9 cellular contexts compared by ENCODE assay signal in the genomic region with DNA sequence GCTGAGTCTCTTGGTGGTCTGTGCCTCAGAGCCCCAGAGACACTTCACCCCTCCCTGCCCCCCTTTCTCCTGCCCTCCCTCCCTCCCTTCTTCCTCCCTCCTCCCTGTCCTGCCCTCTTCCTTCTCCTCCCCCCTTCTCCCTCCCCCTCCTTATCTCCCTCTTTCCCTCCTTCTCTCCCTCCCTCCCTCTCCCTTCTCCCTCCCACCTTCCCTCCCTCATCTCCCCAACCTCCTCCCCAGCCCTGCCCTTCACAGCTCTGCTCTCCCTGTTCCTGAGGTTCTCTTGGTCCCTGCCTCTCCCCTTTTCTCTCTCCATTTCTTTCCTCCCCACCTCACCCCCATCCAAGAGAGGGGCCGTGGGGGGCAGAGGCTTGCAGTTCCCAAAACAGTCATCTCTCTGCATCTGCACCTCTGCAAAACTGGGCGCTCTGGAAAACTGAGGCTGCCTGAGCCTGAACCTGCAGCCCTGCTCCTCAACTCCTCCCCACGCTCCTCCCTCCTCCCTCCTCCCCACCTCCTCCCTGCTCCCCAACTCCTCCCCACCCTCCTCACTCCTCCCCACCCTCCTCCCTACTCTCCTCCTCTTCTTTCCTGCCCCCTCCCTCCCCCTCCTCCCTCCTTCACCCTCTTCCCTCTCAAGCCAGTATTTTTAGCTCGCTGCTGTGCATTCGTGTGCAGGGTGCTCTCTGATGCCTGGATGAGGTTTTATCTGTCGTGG.
DNase-seq lines count a peak whose midpoint lies in the region; ATAC-seq and TF ChIP-seq lines count a peak whose summit lies in the region.
"Had no signal": no experiment of that assay in that cellular context is flagged by ENCODE, and none has a peak within 500 bp of the region (broad histone marks: within the 10 kb centered on the region; RNA-seq: fewer than 3 reads in every experiment).

No MANE protein-coding gene starts in this region.

- DNase-seq in activated naive CD8-positive, alpha-beta T cell treated with anti-CD3 and anti-CD28 coated beads, Interleukin-2, amount 10 ng/mL, durations not matched to agents 7 days and 5 days, result no peak
- no peak for DNase-seq in activated naive CD8-positive, alpha-beta T cell treated with anti-CD3 and anti-CD28 coated beads for 36 hours
- DNase-seq in esophagus muscularis mucosa (ENCODE audit: extremely low spot score) (no peak), aorta (peak in 1 of 2 donors; percentile 70), inferior parietal cortex (ENCODE audit: extremely low spot score) (no peak), NCI-H2171 (lab: John Stamatoyannopoulos, UW) (no peak)
- DNase-seq in activated CD4-positive, alpha-beta T cell treated with anti-CD3 and anti-CD28 coated beads, Interleukin-2, amount 50 U/mL, for 48 hours, result no peak

- H3K9me3 Mint-ChIP-seq in activated naive CD8-positive, alpha-beta T cell treated with anti-CD3 and anti-CD28 coated beads, Interleukin-2, amount 10 ng/mL, durations not matched to agents 7 days and 5 days, result no peaks in the 10 kb centered on the region
- no peaks in the 10 kb centered on the region for H3K9me3 Mint-ChIP-seq in activated naive CD8-positive, alpha-beta T cell treated with anti-CD3 and anti-CD28 coated beads for 36 hours
- H3K9me3 Mint-ChIP-seq: stimulated activated naive CD8-positive, alpha-beta T cell treated with anti-CD3 and anti-CD28 coated beads, Interleukin-15, Interleukin-2, amounts not matched to agents 100 ng/mL and 50 ng/mL, for 24 hours had no signal

- no peak for ATAC-seq in activated naive CD8-positive, alpha-beta T cell treated with anti-CD3 and anti-CD28 coated beads, Interleukin-2, amount 10 ng/mL, durations not matched to agents 7 days and 5 days (ENCODE audit: low read depth)
- peak; percentile 34 for ATAC-seq in aorta (ENCODE audit: low FRiP score)

- H3K4me3 Mint-ChIP-seq in activated naive CD8-positive, alpha-beta T cell treated with anti-CD3 and anti-CD28 coated beads, Interleukin-2, amount 10 ng/mL, durations not matched to agents 7 days and 5 days, result no peak overlapping the region
- H3K4me3 Mint-ChIP-seq in activated naive CD8-positive, alpha-beta T cell treated with anti-CD3 and anti-CD28 coated beads for 36 hours, result no peak overlapping the region
- H3K4me3 Mint-ChIP-seq: stimulated activated naive CD8-positive, alpha-beta T cell treated with anti-CD3 and anti-CD28 coated beads, Interleukin-15, Interleukin-2, amounts not matched to agents 100 ng/mL and 50 ng/mL, for 24 hours had no signal

- H3K9ac ChIP-seq in muscle layer of colon (ENCODE audit: low read length), result peak overlapping the region; percentile 15

- H3K36me3 ChIP-seq in esophagus muscularis mucosa (no peaks in the 10 kb centered on the region), muscle layer of colon (ENCODE audit: insufficient read depth, low read length) (no peaks in the 10 kb centered on the region), aorta (ENCODE audit: control insufficient read depth in 1 of 2, insufficient read depth in 2 of 2, low read length in 1 of 2) (no peaks in the 10 kb centered on the region)

- H3K27me3 Mint-ChIP-seq in activated naive CD8-positive, alpha-beta T cell treated with anti-CD3 and anti-CD28 coated beads, Interleukin-2, amount 10 ng/mL, durations not matched to agents 7 days and 5 days, result peaks cover 2% of the 10 kb centered on the region
- H3K27me3 Mint-ChIP-seq in activated naive CD8-positive, alpha-beta T cell treated with anti-CD3 and anti-CD28 coated beads for 36 hours, result no peaks in the 10 kb centered on the region
- H3K27me3 Mint-ChIP-seq: stimulated activated naive CD8-positive, alpha-beta T cell treated with anti-CD3 and anti-CD28 coated beads, Interleukin-15, Interleukin-2, amounts not matched to agents 100 ng/mL and 50 ng/mL, for 24 hours had no signal

- no peak for TF ChIP-seq EP300 in esophagus muscularis mucosa (IDR thresholded peaks at IDR 0.05)

- TF ChIP-seq CTCF in esophagus muscularis mucosa (IDR thresholded peaks at IDR 0.05), result no peak

- H3K27ac Mint-ChIP-seq in activated naive CD8-positive, alpha-beta T cell treated with anti-CD3 and anti-CD28 coated beads, Interleukin-2, amount 10 ng/mL, durations not matched to agents 7 days and 5 days, result peak overlapping the region; percentile 38
- H3K27ac Mint-ChIP-seq in activated naive CD8-positive, alpha-beta T cell treated with anti-CD3 and anti-CD28 coated beads for 36 hours, result no peak overlapping the region
- H3K27ac Mint-ChIP-seq: stimulated activated naive CD8-positive, alpha-beta T cell treated with anti-CD3 and anti-CD28 coated beads, Interleukin-15, Interleukin-2, amounts not matched to agents 100 ng/mL and 50 ng/mL, for 24 hours had no signal

- WGBS in esophagus muscularis mucosa, result 66% methylated on average over 3 of the region's 6 CpGs
- WGBS in aorta, 2 donors, result 33 to 37% methylated on average over 6 of the region's 6 CpGs

- POLR2A ChIA-PET in activated naive CD8-positive, alpha-beta T cell treated with anti-CD3 and anti-CD28 coated beads, Interleukin-2, amount 10 ng/mL, durations not matched to agents 7 days and 5 days (lab: Charles Lee), result no interaction called here

- H3K27me3 ChIP-seq in esophagus muscularis mucosa (no peaks in the 10 kb centered on the region), muscle layer of colon (ENCODE audit: control insufficient read depth in 1 of 2, insufficient read depth in 2 of 2, low read length in 2 of 2) (no peaks in the 10 kb centered on the region), aorta (ENCODE audit: control insufficient read depth in 1 of 2, insufficient read depth in 2 of 2, low read length in 1 of 2) (no peaks in the 10 kb centered on the region)

- intact Hi-C loops in esophagus muscularis mucosa (cut with DNase I) (no loop called here), aorta (cut with DNase I) (no loop called here)

- H3K36me3 Mint-ChIP-seq in activated naive CD8-positive, alpha-beta T cell treated with anti-CD3 and anti-CD28 coated beads, Interleukin-2, amount 10 ng/mL, durations not matched to agents 7 days and 5 days, result no peaks in the 10 kb centered on the region
- no peaks in the 10 kb centered on the region for H3K36me3 Mint-ChIP-seq in activated naive CD8-positive, alpha-beta T cell treated with anti-CD3 and anti-CD28 coated beads for 36 hours

- no peaks in the 10 kb centered on the region for H3K9me3 ChIP-seq in esophagus muscularis mucosa
- no peaks in the 10 kb centered on the region for H3K9me3 ChIP-seq in muscle layer of colon (ENCODE audit: low read length)
- H3K9me3 ChIP-seq in aorta (ENCODE audit: control insufficient read depth, low read length), result no peaks in the 10 kb centered on the region

- TF ChIP-seq POLR2A in esophagus muscularis mucosa (IDR thresholded peaks at IDR 0.05; ENCODE audit: low read depth), result no peak

- H3K4me1 ChIP-seq in esophagus muscularis mucosa (peaks cover 17 to 53% (median 32%) of the 10 kb centered on the region in 4 donors), muscle layer of colon (ENCODE audit: insufficient read depth, low read length) (peaks cover 17% of the 10 kb centered on the region), aorta (ENCODE audit: control insufficient read depth in 1 of 2, insufficient read depth in 2 of 2, low read length in 2 of 2) (no peaks in the 10 kb centered on the region)

- H3K4me1 Mint-ChIP-seq in activated naive CD8-positive, alpha-beta T cell treated with anti-CD3 and anti-CD28 coated beads, Interleukin-2, amount 10 ng/mL, durations not matched to agents 7 days and 5 days, result peaks cover 1% of the 10 kb centered on the region
- H3K4me1 Mint-ChIP-seq in activated naive CD8-positive, alpha-beta T cell treated with anti-CD3 and anti-CD28 coated beads for 36 hours, result no peaks in the 10 kb centered on the region

- H3K4me3 ChIP-seq in esophagus muscularis mucosa, result peak overlapping the region; percentile 25 to 37 (median 25)
- H3K4me3 ChIP-seq in muscle layer of colon (ENCODE audit: low read depth in 1 of 2, low read length in 2 of 2), result peak overlapping the region in 1 of 2 donors; percentile 43
- H3K4me3 ChIP-seq in aorta (ENCODE audit: low read length in 2 of 2), result no peak overlapping the region

- H3K27ac ChIP-seq in esophagus muscularis mucosa (replicated peaks in 1 of 4), result peak overlapping the region; percentile 67 to 76 (median 71)
- peak overlapping the region; percentile 78 for H3K27ac ChIP-seq in muscle layer of colon (ENCODE audit: low read depth, low read length)
- no peak overlapping the region for H3K27ac ChIP-seq in aorta (ENCODE audit: low read depth in 1 of 2, low read length in 2 of 2)

Comparison
In these comparisons a context has a peak if more than half of its experiments do, and no peak if none do; other contexts are left out.
1. H3K27ac ChIP-seq: peak in esophagus muscularis mucosa (4 of 4) and muscle layer of colon (single experiment); none in aorta (0 of 2).
2. H3K4me3 ChIP-seq: peak in esophagus muscularis mucosa (4 of 4); none in aorta (0 of 2).